In genomic region chr17:15782809-15783208, GRCh38 we compare ENCODE assay signal across 10 cellular contexts. TPM values are rescaled to one million over a fixed set of nuclear protein-coding genes. Genes with fewer than 3 reads are reported as not detected.
DNase-seq lines count a peak whose midpoint lies in the region; ATAC-seq, FAIRE-seq and TF ChIP-seq lines count a peak whose summit lies in the region.
"Had no signal": no experiment of that assay in that cellular context is flagged by ENCODE, and none has a peak within 500 bp of the region (broad histone marks: within the 10 kb centered on the region; RNA-seq: fewer than 3 reads in every experiment).

No MANE protein-coding gene starts in this region.

- 95% methylated on average over 27 of the region's 32 CpGs for WGBS in mesenchymal stem cell
- 13 to 25% methylated on average over 28 to 32 of the region's 32 CpGs for whole genome bisulfite sequencing in transverse colon (ENCODE audit: low coverage in 1 of 2), 2 donors

- H3K4ac ChIP-seq in mesenchymal stem cell (ENCODE audit: low read depth in 1 of 2, low read length in 2 of 2): no peak overlapping the region

- H2BK15ac ChIP-seq in mesenchymal stem cell (ENCODE audit: low read depth, poor library complexity, severe bottlenecking): no peak overlapping the region

- TF ChIP-seq CTCF in endothelial cell of umbilical vein (IDR thresholded peaks at IDR 0.05; ENCODE audit: extremely low read depth in 1 of 2, insufficient read depth in 1 of 2, low read depth in 1 of 2, low read length in 2 of 2) (no peak), transverse colon (IDR thresholded peaks at IDR 0.05) (no peak)

- H3K9me3 ChIP-seq in endothelial cell of umbilical vein (replicated peaks; ENCODE audit: control insufficient read depth, insufficient read depth, low read length): no peaks in the 10 kb centered on the region
- peaks cover 2% of the 10 kb centered on the region for H3K9me3 ChIP-seq in mesenchymal stem cell (ENCODE audit: control insufficient read depth, low read length)
- no peaks in the 10 kb centered on the region for H3K9me3 ChIP-seq in transverse colon

- H3K18ac ChIP-seq in mesenchymal stem cell (ENCODE audit: low read depth in 1 of 2, low read length in 2 of 2): no peak overlapping the region

- H3K79me1 ChIP-seq in mesenchymal stem cell (replicated peaks; ENCODE audit: low read length, poor library complexity, severe bottlenecking): no peaks in the 10 kb centered on the region

- peak overlapping the region; percentile 5 for H3K4me2 ChIP-seq in endothelial cell of umbilical vein (ENCODE audit: insufficient read depth, low read length)
- H3K4me2 ChIP-seq in mesenchymal stem cell (ENCODE audit: low read length, poor library complexity, severe bottlenecking): no peak overlapping the region
- H3K4me2 ChIP-seq: BLaER1 had no signal

- dilution Hi-C loops in endothelial cell of umbilical vein (cut with MboI; ENCODE audit: extremely low pct_ligation_motif_present, low sequenced_read_pairs): no loop called here

- no peak for ATAC-seq in GM21381 (IDR thresholded peaks at IDR 0.05; ENCODE audit: unreplicated experiment)
- ATAC-seq in HG03139 (IDR thresholded peaks at IDR 0.05; ENCODE audit: unreplicated experiment): no peak

- in situ Hi-C loops in transverse colon (cut with MboI; ENCODE audit: low pct_ligation_motif_present in 1 of 4, low pct_unique_long_range_greater_than_20kb in 1 of 4, low sequenced_read_pairs in 3 of 4): no loop called here

- no peak overlapping the region for H2BK120ac ChIP-seq in mesenchymal stem cell (ENCODE audit: low read depth, low read length)

- H3K36me3 ChIP-seq in endothelial cell of umbilical vein (ENCODE audit: control insufficient read depth in 2 of 2, extremely low read depth in 1 of 2, insufficient read depth in 2 of 2, low read length in 2 of 2) (no peaks in the 10 kb centered on the region), mesenchymal stem cell (ENCODE audit: control insufficient read depth in 1 of 2, insufficient read depth in 2 of 2, low read depth in 1 of 2, low read length in 2 of 2) (no peaks in the 10 kb centered on the region), transverse colon (no peaks in the 10 kb centered on the region)
- H3K36me3 ChIP-seq: BLaER1 had no signal

- no peak overlapping the region for H2AK5ac ChIP-seq in mesenchymal stem cell (ENCODE audit: low read length, severe bottlenecking)

- TF ChIP-seq EP300 in transverse colon (IDR thresholded peaks at IDR 0.05; ENCODE audit: low read depth): no peak

- H2AFZ ChIP-seq in endothelial cell of umbilical vein (ENCODE audit: low read depth, low read length): peak overlapping the region; percentile 90
- no peak overlapping the region for H2AFZ ChIP-seq in mesenchymal stem cell (ENCODE audit: low read depth, low read length)

- TF ChIP-seq POLR2A in endothelial cell of umbilical vein (IDR thresholded peaks at IDR 0.05; ENCODE audit: low read depth, low read length) (no peak), transverse colon (IDR thresholded peaks at IDR 0.05) (no peak)

- H3K27ac ChIP-seq in endothelial cell of umbilical vein (ENCODE audit: insufficient read depth, low read depth, low read length) (no peak overlapping the region), mesenchymal stem cell (ENCODE audit: low read length, poor library complexity, severe bottlenecking) (no peak overlapping the region), transverse colon (peak overlapping the region; percentile 36 to 70 (median 54))
- H3K27ac ChIP-seq: BLaER1 had no signal

- peak overlapping the region in 1 of 3 experiments; percentile 22 for H3K4me3 ChIP-seq in endothelial cell of umbilical vein (replicated peaks in 1 of 3; ENCODE audit: insufficient read depth in 1 of 3, low read depth in 1 of 3, low read length in 3 of 3)
- H3K4me3 ChIP-seq in mesenchymal stem cell (ENCODE audit: insufficient read depth in 1 of 2, low read depth in 1 of 2, low read length in 2 of 2): peak overlapping the region in 1 of 2 experiments; percentile 77
- peak overlapping the region; percentile 19 to 51 (median 36) for H3K4me3 ChIP-seq in transverse colon
- H3K4me3 ChIP-seq: BLaER1 had no signal

- no peak overlapping the region for H4K8ac ChIP-seq in mesenchymal stem cell (ENCODE audit: low read length)

- H3K9me1 ChIP-seq in endothelial cell of umbilical vein (replicated peaks; ENCODE audit: control insufficient read depth, extremely low read depth, insufficient read depth, low read length): no peaks in the 10 kb centered on the region

- H3K79me2 ChIP-seq in endothelial cell of umbilical vein (ENCODE audit: control insufficient read depth, insufficient read depth, low read length): no peaks in the 10 kb centered on the region

- H2BK12ac ChIP-seq in mesenchymal stem cell (ENCODE audit: low read length in 2 of 2): no peak overlapping the region

- no peak for FAIRE-seq in endothelial cell of umbilical vein (lab: Jason Lieb, UNC)

- no peak overlapping the region for H2BK5ac ChIP-seq in mesenchymal stem cell (ENCODE audit: low read depth, low read length, poor library complexity, severe bottlenecking)

- no peak overlapping the region for H3K14ac ChIP-seq in mesenchymal stem cell (ENCODE audit: low read length in 2 of 2)

- CTCF ChIA-PET in endothelial cell of umbilical vein (lab: Charles Lee): no interaction called here

- no peaks in the 10 kb centered on the region for H4K20me1 ChIP-seq in endothelial cell of umbilical vein (replicated peaks; ENCODE audit: control insufficient read depth, extremely low read depth, insufficient read depth, low read length)
- H4K20me1 ChIP-seq: BLaER1 had no signal

- POLR2A ChIA-PET in endothelial cell of umbilical vein (lab: Charles Lee): no interaction called here

- H3K23ac ChIP-seq in mesenchymal stem cell (ENCODE audit: low read length in 2 of 2): no peak overlapping the region

- BruUV-seq in endothelial cell of umbilical vein (replicated peaks; lab: Mats Ljungman, UMichigan): no TSS peak

- peak; percentile 48 for DNase-seq in activated CD4-positive, alpha-beta T cell treated with anti-CD3 and anti-CD28 coated beads for 48 hours
- no peak for DNase-seq in activated CD4-positive, alpha-beta T cell treated with anti-CD3 and anti-CD28 coated beads, Interleukin-2, amount 50 U/mL, for 1 hour
- DNase-seq in endothelial cell of umbilical vein (ENCODE audit: low read depth, low spot score) (peak; percentile 36), mesenchymal stem cell (no peak), transverse colon (peak; percentile 59), middle frontal gyrus (ENCODE audit: extremely low spot score, low spot score) (no peak)
- DNase-seq: NCI-H1105 had no signal

- no peak overlapping the region for H3K9ac ChIP-seq in endothelial cell of umbilical vein (replicated peaks; ENCODE audit: extremely low read depth, insufficient read depth, low read length)
- H3K9ac ChIP-seq in mesenchymal stem cell (ENCODE audit: low read length): peak overlapping the region; percentile 91
- H3K9ac ChIP-seq: BLaER1 had no signal

- intact Hi-C loops in endothelial cell of umbilical vein (cut with micrococcal nuclease) (no loop called here), transverse colon (cut with DNase I; ENCODE audit: low total_unique reads) (no loop called here)

- H3K27me3 ChIP-seq in endothelial cell of umbilical vein (ENCODE audit: control insufficient read depth in 2 of 2, insufficient read depth in 2 of 2, low read length in 2 of 2) (no peaks in the 10 kb centered on the region), mesenchymal stem cell (ENCODE audit: control insufficient read depth in 1 of 2, insufficient read depth in 1 of 2, low read length in 2 of 2) (no peaks in the 10 kb centered on the region), transverse colon (no peaks in the 10 kb centered on the region)
- H3K27me3 ChIP-seq: BLaER1 had no signal

- no peaks in the 10 kb centered on the region for H3K4me1 ChIP-seq in endothelial cell of umbilical vein (ENCODE audit: control insufficient read depth, extremely low read depth, insufficient read depth, low read length)
- H3K4me1 ChIP-seq in mesenchymal stem cell (ENCODE audit: control insufficient read depth, insufficient read depth, low read depth, low read length): peaks cover 4% of the 10 kb centered on the region
- H3K4me1 ChIP-seq in transverse colon: peaks cover 0 to 21% (median 0%) of the 10 kb centered on the region in 4 donors
- H3K4me1 ChIP-seq: BLaER1 had no signal

- H4K91ac ChIP-seq in mesenchymal stem cell (ENCODE audit: low read length): no peak overlapping the region

TF ChIP-seq in endothelial cell of umbilical vein, 7 proteins besides CTCF, POLR2A, EP300 and RAD21:
- no peak for TF ChIP-seq FOS (IDR thresholded peaks at IDR 0.05; ENCODE audit: borderline replicate concordance, insufficient read depth, low read length)
- no peak for TF ChIP-seq POLR2AphosphoS5 (IDR thresholded peaks at IDR 0.05; ENCODE audit: insufficient read depth, low read depth, low read length)
- TF ChIP-seq MYC (IDR thresholded peaks at IDR 0.05; ENCODE audit: low read depth, low read length): no peak
- no peak for TF ChIP-seq MAX (IDR thresholded peaks at IDR 0.05; ENCODE audit: insufficient read depth, insufficient read length)
- no peak for TF ChIP-seq GATA2 (IDR thresholded peaks at IDR 0.05; ENCODE audit: insufficient read depth, insufficient read length, low read depth, low read length)
- no peak for TF ChIP-seq EZH2 (IDR thresholded peaks at IDR 0.05; ENCODE audit: borderline replicate concordance, low read depth, low read length, severe bottlenecking)
- no peak for TF ChIP-seq JUN (IDR thresholded peaks at IDR 0.05; ENCODE audit: borderline replicate concordance, insufficient read depth, insufficient read length, low read depth)
TF ChIP-seq in endothelial cell of umbilical vein: peak in this region for 0.

RNA-seq across cellular contexts. Expression of gene TBC1D26, which starts 50.7 kb away (rescaled TPM):
- total RNA-seq in endothelial cell of umbilical vein (not detected in 2 replicates), transverse colon (under 1 TPM in 1 of 4 donors, not detected in 3; 0.16 TPM)
- 0.11 TPM in 1 of 2 replicates, not detected in the other for polyA plus RNA-seq in endothelial cell of umbilical vein
- not detected in 2 replicates for polyA plus RNA-seq in endothelial cell of umbilical vein (2011; cell fraction: cytosol; rRNA removed)
- 0.65 and 0.88 TPM in 2 replicates for polyA plus RNA-seq in endothelial cell of umbilical vein (2011; cell fraction: nucleus; rRNA removed)
- 0.19 TPM in 1 of 2 replicates, not detected in the other for polyA plus RNA-seq in endothelial cell of umbilical vein (2012)
- not detected in 2 replicates for polyA minus RNA-seq in endothelial cell of umbilical vein
- not detected for polyA minus RNA-seq in endothelial cell of umbilical vein (2011; cell fraction: cytosol; rRNA and poly(A)+ RNA removed)
- not detected in 2 replicates for polyA minus RNA-seq in endothelial cell of umbilical vein (2011; cell fraction: nucleus; rRNA and poly(A)+ RNA removed)
- 0.03 TPM for polyA plus RNA-seq in mesenchymal stem cell (2013, experiment 1 of 2)
- polyA plus RNA-seq in mesenchymal stem cell (2013, experiment 2 of 2): not detected

Comparison
In these comparisons a context has a peak if more than half of its experiments do, and no peak if none do; other contexts are left out.
1. DNase-seq: peak in activated CD4-positive, alpha-beta T cell treated with anti-CD3 and anti-CD28 coated beads for 48 hours (single experiment), endothelial cell of umbilical vein (single experiment) and transverse colon (single experiment); none in activated CD4-positive, alpha-beta T cell treated with anti-CD3 and anti-CD28 coated beads, Interleukin-2, amount 50 U/mL, for 1 hour (single experiment), mesenchymal stem cell (single experiment) and middle frontal gyrus (single experiment).
2. H3K27ac ChIP-seq: peak in transverse colon (4 of 4); none in endothelial cell of umbilical vein (single experiment) and mesenchymal stem cell (single experiment).